8 cellular contexts compared by ENCODE assay signal in the genomic region with DNA sequence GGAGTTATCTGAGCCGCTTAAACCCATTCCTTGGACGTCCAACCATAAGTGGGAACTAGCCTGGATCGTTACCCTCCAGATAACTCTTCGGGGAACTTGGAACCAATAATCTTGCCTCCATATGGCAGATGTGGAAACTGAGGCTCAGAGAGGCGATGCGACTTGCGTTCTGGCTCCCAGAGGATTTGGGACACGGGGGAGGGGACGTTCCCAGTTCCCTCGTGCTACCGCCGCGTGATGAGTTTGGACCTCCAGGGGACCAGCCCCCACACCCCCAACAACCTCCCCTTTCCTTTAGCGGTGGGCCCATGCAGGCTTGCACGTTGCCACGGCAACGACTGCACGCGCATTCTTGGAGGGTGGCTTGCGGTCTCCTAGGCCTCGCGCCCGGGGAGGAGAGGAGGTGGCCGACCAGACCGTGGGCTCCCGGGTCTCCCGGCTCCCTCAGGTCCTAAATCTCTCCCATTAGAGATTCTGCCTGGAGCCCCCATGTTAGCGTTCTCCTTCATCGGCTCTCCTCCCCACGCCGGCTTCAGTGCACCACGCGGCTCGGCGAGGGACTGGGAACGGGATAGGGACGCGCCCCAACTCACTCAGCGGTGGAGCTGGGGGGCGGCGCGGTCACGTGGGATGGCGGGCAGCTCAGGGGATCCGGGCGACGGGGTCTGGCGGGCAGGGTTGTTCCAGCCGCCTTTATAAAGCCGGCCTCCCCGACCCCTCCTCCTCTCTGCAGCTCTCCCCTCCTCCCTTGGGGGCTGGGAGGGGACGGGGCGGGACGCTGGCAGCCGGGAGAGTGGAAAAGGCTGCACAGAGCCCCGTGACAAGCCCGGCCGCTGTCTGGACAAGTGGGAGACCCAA. TPM values are rescaled to one million over a fixed set of nuclear protein-coding genes. Genes with fewer than 3 reads are reported as not detected.
A peak's percentile ranks its signal among the peaks of the same experiment; 100 is the strongest.
DNase-seq lines count a peak whose midpoint lies in the region; ATAC-seq and TF ChIP-seq lines count a peak whose summit lies in the region.

A gene with protein sequence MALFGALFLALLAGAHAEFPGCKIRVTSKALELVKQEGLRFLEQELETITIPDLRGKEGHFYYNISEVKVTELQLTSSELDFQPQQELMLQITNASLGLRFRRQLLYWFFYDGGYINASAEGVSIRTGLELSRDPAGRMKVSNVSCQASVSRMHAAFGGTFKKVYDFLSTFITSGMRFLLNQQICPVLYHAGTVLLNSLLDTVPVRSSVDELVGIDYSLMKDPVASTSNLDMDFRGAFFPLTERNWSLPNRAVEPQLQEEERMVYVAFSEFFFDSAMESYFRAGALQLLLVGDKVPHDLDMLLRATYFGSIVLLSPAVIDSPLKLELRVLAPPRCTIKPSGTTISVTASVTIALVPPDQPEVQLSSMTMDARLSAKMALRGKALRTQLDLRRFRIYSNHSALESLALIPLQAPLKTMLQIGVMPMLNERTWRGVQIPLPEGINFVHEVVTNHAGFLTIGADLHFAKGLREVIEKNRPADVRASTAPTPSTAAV (minus strand): TSS at position 670 of the 858 bp plus-strand sequence. CDS start 703 bp downstream, outside the sequence.

- peak within 1 kb of the TSS; percentile 94 for H3K56ac ChIP-seq in mesendoderm (ENCODE audit: low read length)

- peak within 1 kb of the TSS; percentile 70; the same call in 1 of the 2 replicates for H3K27ac ChIP-seq in HUES6 (ENCODE audit: low read depth, low read length)
- H3K27ac ChIP-seq in epithelial cell of prostate: peak within 1 kb of the TSS; percentile 50
- peak within 1 kb of the TSS; percentile 1 for H3K27ac ChIP-seq in mesendoderm (ENCODE audit: low read depth, low read length)
- H3K27ac ChIP-seq in stomach: peak within 1 kb of the TSS; percentile 84 to 88 (median 85)

- peaks cover 6% of the 10 kb centered on the region for H3K79me1 ChIP-seq in mesendoderm (ENCODE audit: low read length)

- H3K27me3 ChIP-seq in HUES6 (ENCODE audit: control insufficient read depth, insufficient read depth, low read length) (no peaks in the 10 kb centered on the region), mesendoderm (ENCODE audit: insufficient read depth, low read length, poor library complexity) (no peaks in the 10 kb centered on the region), stomach (peaks cover 0 to 11% (median 0%) of the 10 kb centered on the region in 3 donors)

- TF ChIP-seq EP300 in stomach (IDR thresholded peaks at IDR 0.05): no peak

- peak within 1 kb of the TSS; percentile 99 for H3K4me2 ChIP-seq in mesendoderm (ENCODE audit: low read length)

- H3K4me1 ChIP-seq in HUES6 (ENCODE audit: control insufficient read depth, insufficient read depth, low read length) (peaks cover 5% of the 10 kb centered on the region), mesendoderm (ENCODE audit: control insufficient read depth, low read depth, low read length) (peaks cover 2% of the 10 kb centered on the region), stomach (peaks cover 13 to 54% (median 25%) of the 10 kb centered on the region in 4 donors)

- ATAC-seq in GM18498 (IDR thresholded peaks at IDR 0.05; ENCODE audit: unreplicated experiment) (no peak), HG03442 (IDR thresholded peaks at IDR 0.05; ENCODE audit: unreplicated experiment) (no peak)

- peak within 1 kb of the TSS; percentile 80 for H2BK5ac ChIP-seq in mesendoderm (ENCODE audit: low read length)

- DNase-seq in CD1c-positive myeloid dendritic cell (ENCODE audit: extremely low spot score) (peak; percentile 46), epithelial cell of prostate (ENCODE audit: low read depth, low spot score) (no peak), mesendoderm (peak; percentile 82), stomach (peak; percentile 58)
- peak; percentile 28 to 31 for DNase-seq in activated CD4-positive, alpha-beta T cell treated with anti-CD3 and anti-CD28 coated beads, Interleukin-2, amount 50 U/mL, for 48 hours

- intact Hi-C loops in stomach (cut with DNase I; ENCODE audit: low total_unique reads): no loop called here

- TF ChIP-seq CTCF in stomach (IDR thresholded peaks at IDR 0.05): no peak

- no peak for TF ChIP-seq POLR2A in stomach (IDR thresholded peaks at IDR 0.05)

- H3K9me3 ChIP-seq in HUES6 (ENCODE audit: control insufficient read depth, insufficient read depth, low read depth, low read length): no peaks in the 10 kb centered on the region
- H3K9me3 ChIP-seq in stomach: no peaks in the 10 kb centered on the region

- H3K18ac ChIP-seq in mesendoderm (ENCODE audit: low read length): no peak within 1 kb of the TSS

- WGBS in mesendoderm (ENCODE audit: extremely low coverage, insufficient coverage, low lambda C conversion rate): no CpG with 5 or more reads among the region's 58 CpGs
- 0 to 3% (median 2%) methylated on average over 19 to 58 of the region's 58 CpGs for whole genome bisulfite sequencing in stomach, 5 donors

- no peak within 1 kb of the TSS for H3K23ac ChIP-seq in mesendoderm (ENCODE audit: low read length)

- peak within 1 kb of the TSS; percentile 11 for H2AK5ac ChIP-seq in mesendoderm (ENCODE audit: low read length)

- H4K5ac ChIP-seq in mesendoderm (ENCODE audit: low read length): no peak within 1 kb of the TSS

- no peak within 1 kb of the TSS for H2BK15ac ChIP-seq in mesendoderm (replicated peaks; ENCODE audit: low read depth)

- no peak within 1 kb of the TSS for H2BK120ac ChIP-seq in mesendoderm (ENCODE audit: low read depth, low read length)

- H3K4ac ChIP-seq in mesendoderm (ENCODE audit: low read depth, low read length): peak within 1 kb of the TSS; percentile 1

- H3K4me3 ChIP-seq in HUES6 (ENCODE audit: low read depth, low read length) (peak within 1 kb of the TSS; percentile 82), mesendoderm (ENCODE audit: low read length) (peak within 1 kb of the TSS; percentile 78), stomach (peak within 1 kb of the TSS; percentile 54 to 61 (median 58))

- H3K36me3 ChIP-seq in HUES6 (ENCODE audit: control insufficient read depth, insufficient read depth, low read length): peaks cover 25% of the 10 kb centered on the region
- peaks cover 10% of the 10 kb centered on the region for H3K36me3 ChIP-seq in mesendoderm (ENCODE audit: control insufficient read depth, insufficient read depth, low read length)
- peaks cover 0 to 18% (median 5%) of the 10 kb centered on the region in 4 donors for H3K36me3 ChIP-seq in stomach

- peak within 1 kb of the TSS; percentile 85 for H3K9ac ChIP-seq in HUES6 (ENCODE audit: low read length)
- peak within 1 kb of the TSS; percentile 94 for H3K9ac ChIP-seq in mesendoderm (ENCODE audit: low read length)

- no peak within 1 kb of the TSS for H4K8ac ChIP-seq in mesendoderm (ENCODE audit: low read depth, low read length)

- H3K79me2 ChIP-seq in mesendoderm (ENCODE audit: control insufficient read depth, insufficient read depth, low read length): peaks cover 3% of the 10 kb centered on the region

RNA-seq across cellular contexts. Expression of the gene that starts here (rescaled TPM):
- 65.4 TPM for polyA plus RNA-seq in mesendoderm (2013, experiment 1 of 2)
- 67.5 TPM for polyA plus RNA-seq in mesendoderm (2013, experiment 2 of 2)
- total RNA-seq in stomach: 100 to 1,000 TPM in 2 of 5 donors, 10 to 100 TPM in 3; 22.0 to 313 (median 70.1) TPM
- polyA plus RNA-seq in stomach: 10 to 100 TPM; 51.5 to 58.6 (median 53.2) TPM

Comparison
In these comparisons a context has a peak if more than half of its experiments do, and no peak if none do; other contexts are left out.
1. H3K27ac ChIP-seq: peak in every context shown above with its lines; median percentile 85 in stomach; 70 in HUES6; 50 in epithelial cell of prostate; 1 in mesendoderm.